In genomic region chr9:117775576-117775975, GRCh38 we compare ENCODE assay signal across 27 cellular contexts.
"Had no signal": no experiment of that assay in that cellular context is flagged by ENCODE, and none has a peak within 500 bp of the region (broad histone marks: within the 10 kb centered on the region; RNA-seq: fewer than 3 reads in every experiment).

No MANE protein-coding gene starts in this region.

- H3K4me1 Mint-ChIP-seq: mesothelial cell of epicardium, nephron had no signal

- H3K27ac ChIP-seq: colonic mucosa, esophagus squamous epithelium, gastrocnemius medialis, heart left ventricle, hepatocyte, neural progenitor cell, psoas muscle, skin epidermis, spleen, thoracic aorta, tibial nerve, upper lobe of right lung, uterus had no signal

- H3K9ac ChIP-seq: neural progenitor cell had no signal

- H2AFZ ChIP-seq: hepatocyte, neural progenitor cell had no signal

- H3K9me3 ChIP-seq: colonic mucosa, esophagus squamous epithelium, gastrocnemius medialis, heart left ventricle, psoas muscle, spleen, thoracic aorta, tibial nerve, upper lobe of right lung, uterus had no signal

- H3K79me2 ChIP-seq: hepatocyte had no signal

- H3K36me3 ChIP-seq: colonic mucosa, esophagus squamous epithelium, gastrocnemius medialis, heart left ventricle, neural progenitor cell, spleen, thoracic aorta, tibial nerve, upper lobe of right lung, uterus had no signal

- H3K4me2 ChIP-seq: hepatocyte, neural progenitor cell had no signal

- ATAC-seq: gastrocnemius medialis; heart left ventricle; left lobe of liver; naive thymus-derived CD4-positive, alpha-beta T cell; psoas muscle; right cardiac atrium; upper lobe of right lung had no signal

- H3K27me3 ChIP-seq: colonic mucosa, esophagus squamous epithelium, gastrocnemius medialis, heart left ventricle, neural progenitor cell, spleen, tibial nerve, upper lobe of right lung, uterus had no signal

- H3K4me3 Mint-ChIP-seq: mesothelial cell of epicardium; naive thymus-derived CD4-positive, alpha-beta T cell; nephron; neural progenitor cell; stimulated activated naive B cell treated with anti-CD40 and anti-IgM and Interleukin-4, amounts not matched to agents 10 μg/mL and 1 μg/mL and 100 μg/mL, for 72 hours; stimulated activated naive CD8-positive, alpha-beta T cell treated with anti-CD3 and anti-CD28 coated beads, Interleukin-15, Interleukin-2, amounts not matched to agents 100 ng/mL and 50 ng/mL, for 24 hours had no signal

- H3K4me1 ChIP-seq: colonic mucosa, psoas muscle, upper lobe of right lung, uterus had no signal

- DNase-seq: colonic mucosa; dermis blood vessel endothelial cell; effector memory CD4-positive, alpha-beta T cell; erythroblast; esophagus squamous epithelium; gastrocnemius medialis; heart left ventricle; kidney; mesenchymal stem cell; naive thymus-derived CD4-positive, alpha-beta T cell; posterior cingulate gyrus; psoas muscle; right cardiac atrium; spleen; stimulated activated naive B cell treated with anti-CD40 and anti-IgM and Interleukin-4, amounts not matched to agents 10 μg/mL and 1 μg/mL and 100 μg/mL, for 72 hours; upper lobe of right lung; uterus had no signal

- H3K4me3 ChIP-seq: colonic mucosa, esophagus squamous epithelium, gastrocnemius medialis, heart left ventricle, hepatocyte, lung, neural progenitor cell, psoas muscle, skin epidermis, spleen, thoracic aorta, tibial nerve, upper lobe of right lung, uterus had no signal

- H3K9me3 Mint-ChIP-seq: mesothelial cell of epicardium; nephron; stimulated activated naive CD8-positive, alpha-beta T cell treated with anti-CD3 and anti-CD28 coated beads, Interleukin-15, Interleukin-2, amounts not matched to agents 100 ng/mL and 50 ng/mL, for 24 hours had no signal

- H3K36me3 Mint-ChIP-seq: mesothelial cell of epicardium; neural progenitor cell; stimulated activated naive B cell treated with anti-CD40 and anti-IgM and Interleukin-4, amounts not matched to agents 10 μg/mL and 1 μg/mL and 100 μg/mL, for 72 hours had no signal

- H3K27ac Mint-ChIP-seq: mesothelial cell of epicardium; naive thymus-derived CD4-positive, alpha-beta T cell; nephron; neural progenitor cell; stimulated activated naive B cell treated with anti-CD40 and anti-IgM and Interleukin-4, amounts not matched to agents 10 μg/mL and 1 μg/mL and 100 μg/mL, for 72 hours; stimulated activated naive CD8-positive, alpha-beta T cell treated with anti-CD3 and anti-CD28 coated beads, Interleukin-15, Interleukin-2, amounts not matched to agents 100 ng/mL and 50 ng/mL, for 24 hours had no signal
